14 cellular contexts compared by ENCODE assay signal in genomic region chr6:105759946-105760345, GRCh38.
DNase-seq lines count a peak whose midpoint lies in the region; ATAC-seq and TF ChIP-seq lines count a peak whose summit lies in the region.
"Had no signal": no experiment of that assay in that cellular context is flagged by ENCODE, and none has a peak within 500 bp of the region (broad histone marks: within the 10 kb centered on the region; RNA-seq: fewer than 3 reads in every experiment).

No MANE protein-coding gene starts in this region.

- whole genome bisulfite sequencing in esophagus, 2 donors, result 21 to 47% methylated on average over 4 of the region's 4 CpGs
- no CpG with 5 or more reads among the region's 4 CpGs for WGBS in trophoblast cell (ENCODE audit: extremely low coverage, insufficient coverage, insufficient read length)
- 29 to 55% methylated on average over 2 to 3 of the region's 4 CpGs for WGBS in gastroesophageal sphincter (ENCODE audit: low coverage in 1 of 2), 2 donors

- H3K9me3 Mint-ChIP-seq in Calu3 (ENCODE audit: low read depth, unreplicated experiment), result no peaks in the 10 kb centered on the region

- in situ Hi-C loops in Panc1 (cut with HindIII; ENCODE audit: low pct_unique_long_range_greater_than_20kb, low sequenced_read_pairs), result no loop called here

- no peak overlapping the region for H2AK5ac ChIP-seq in trophoblast cell (ENCODE audit: low read length)

- peak overlapping the region; percentile 86 for H3K27ac Mint-ChIP-seq in Calu3 (ENCODE audit: unreplicated experiment)
- H3K27ac Mint-ChIP-seq: brain; stimulated activated naive CD8-positive, alpha-beta T cell treated with anti-CD3 and anti-CD28 coated beads, Interleukin-15, amount 100 ng/mL, for 72 hours; T-helper 17 cell had no signal

- BruUV-seq in Calu3 (replicated peaks; lab: Mats Ljungman, UMichigan), result no TSS peak
- BruUV-seq in Panc1 (replicated peaks; lab: Mats Ljungman, UMichigan), result no TSS peak

- H3K36me3 ChIP-seq in Panc1 (ENCODE audit: control insufficient read depth, insufficient read depth, low read length), result no peaks in the 10 kb centered on the region
- no peaks in the 10 kb centered on the region for H3K36me3 ChIP-seq in esophagus (ENCODE audit: control insufficient read depth in 2 of 2, insufficient read depth in 2 of 2, low read length in 1 of 2)
- H3K36me3 ChIP-seq in trophoblast cell (ENCODE audit: control insufficient read depth in 1 of 2, insufficient read depth in 2 of 2, low read length in 2 of 2), result no peaks in the 10 kb centered on the region
- H3K36me3 ChIP-seq in gastroesophageal sphincter, result no peaks in the 10 kb centered on the region

- H3K9me3 ChIP-seq in Panc1 (ENCODE audit: control insufficient read depth, insufficient read depth, low read depth, low read length), result no peaks in the 10 kb centered on the region
- H3K9me3 ChIP-seq in esophagus (ENCODE audit: control insufficient read depth in 2 of 2, insufficient read depth in 1 of 2, low read depth in 1 of 2, low read length in 1 of 2), result no peaks in the 10 kb centered on the region
- H3K9me3 ChIP-seq in trophoblast cell (ENCODE audit: insufficient read depth, low read depth, low read length), result no peaks in the 10 kb centered on the region
- no peaks in the 10 kb centered on the region for H3K9me3 ChIP-seq in gastroesophageal sphincter

- no peak overlapping the region for H3K4me2 ChIP-seq in trophoblast cell (ENCODE audit: low read length)

- no peak overlapping the region for H3K9ac ChIP-seq in trophoblast cell (ENCODE audit: low read length)

- no peak overlapping the region for H4K8ac ChIP-seq in trophoblast cell (ENCODE audit: low read depth, low read length)

- H3K4ac ChIP-seq in trophoblast cell (ENCODE audit: low read depth, low read length), result no peak overlapping the region

- peak; percentile 45; the same call in 1 of the 2 replicates for ATAC-seq in Panc1
- no peak for ATAC-seq in gastroesophageal sphincter
- ATAC-seq in HG02852 (IDR thresholded peaks at IDR 0.05; ENCODE audit: unreplicated experiment), result no peak
- ATAC-seq: stimulated activated naive CD8-positive, alpha-beta T cell treated with anti-CD3 and anti-CD28 coated beads, Interleukin-15, amount 100 ng/mL, for 72 hours; T-helper 17 cell had no signal

- H3K4me1 Mint-ChIP-seq in Calu3 (ENCODE audit: low read depth, unreplicated experiment), result peaks cover 52% of the 10 kb centered on the region
- H3K4me1 Mint-ChIP-seq: T-helper 17 cell had no signal

- POLR2A ChIA-PET in Panc1 (lab: Charles Lee), result interaction anchor here (0.7 kb wide), 1 partner anchor 97 kb away, joined by 3 read pairs; no protein-coding TSS in a partner anchor

- no peak overlapping the region for H2AFZ ChIP-seq in trophoblast cell (ENCODE audit: insufficient read depth, low read length, poor library complexity)

- H3K4me3 Mint-ChIP-seq in Calu3 (ENCODE audit: low read depth, unreplicated experiment), result peak overlapping the region; percentile 1
- H3K4me3 Mint-ChIP-seq: brain; stimulated activated naive CD8-positive, alpha-beta T cell treated with anti-CD3 and anti-CD28 coated beads, Interleukin-15, amount 100 ng/mL, for 72 hours; T-helper 17 cell had no signal

- H3K4me1 ChIP-seq in Panc1 (ENCODE audit: control insufficient read depth, insufficient read depth, low read length) (no peaks in the 10 kb centered on the region), esophagus (ENCODE audit: control insufficient read depth in 2 of 2, insufficient read depth in 2 of 2, low read length in 1 of 2) (no peaks in the 10 kb centered on the region), trophoblast cell (ENCODE audit: control insufficient read depth in 1 of 2, insufficient read depth in 2 of 2, low read length in 2 of 2) (peaks cover 0 to 3% of the 10 kb centered on the region in 2 experiments), gastroesophageal sphincter (peaks cover 0 to 11% (median 0%) of the 10 kb centered on the region in 3 donors)

- DNase-seq in Calu3 (no peak), Panc1 (ENCODE audit: low read depth, low spot score) (no peak), trophoblast cell (peak; percentile 25 to 76), NCI-H1417 (lab: John Stamatoyannopoulos, UW) (no peak)
- no peak for DNase-seq in activated effector memory CD4-positive, alpha-beta T cell treated with anti-CD3 and anti-CD28 coated beads, Interleukin-2, amount 50 U/mL, for 16 hours
- DNase-seq: activated CD4-positive, alpha-beta T cell treated with anti-CD3 and anti-CD28 coated beads for 4 hours; NCI-H2171; retina; stimulated activated naive CD8-positive, alpha-beta T cell treated with anti-CD3 and anti-CD28 coated beads, Interleukin-15, amount 100 ng/mL, for 72 hours; T-helper 17 cell had no signal

- H4K12ac ChIP-seq in trophoblast cell (ENCODE audit: low read depth, low read length), result no peak overlapping the region

- no peak overlapping the region for H3K4me3 ChIP-seq in Panc1 (ENCODE audit: low read depth in 2 of 2, low read length in 2 of 2)
- no peak overlapping the region for H3K4me3 ChIP-seq in esophagus (ENCODE audit: low read depth in 1 of 2, low read length in 2 of 2)
- no peak overlapping the region for H3K4me3 ChIP-seq in trophoblast cell (ENCODE audit: low read depth, low read length)
- no peak overlapping the region for H3K4me3 ChIP-seq in gastroesophageal sphincter

- H3K36me3 Mint-ChIP-seq in Calu3 (ENCODE audit: insufficient read depth, unreplicated experiment), result peaks cover 13% of the 10 kb centered on the region
- H3K36me3 Mint-ChIP-seq: brain had no signal

- no peak overlapping the region for H2BK12ac ChIP-seq in trophoblast cell (ENCODE audit: low read length)

- no peak overlapping the region for H2BK120ac ChIP-seq in trophoblast cell (ENCODE audit: insufficient read depth, low read length, poor library complexity)

- intact Hi-C loops in Calu3 (cut with micrococcal nuclease; ENCODE audit: unreplicated experiment) (loop anchor here (5.0 kb wide), 2 partner anchors 32 to 122 kb away; no protein-coding TSS in a partner anchor), Panc1 (cut with micrococcal nuclease; ENCODE audit: unreplicated experiment) (no loop called here)

- no peak overlapping the region for H4K91ac ChIP-seq in trophoblast cell (ENCODE audit: low read depth, low read length)

- H3K27me3 ChIP-seq in Panc1 (ENCODE audit: control insufficient read depth, insufficient read depth, low read length) (no peaks in the 10 kb centered on the region), esophagus (ENCODE audit: control insufficient read depth in 1 of 2, insufficient read depth in 2 of 2, low read length in 2 of 2) (no peaks in the 10 kb centered on the region), trophoblast cell (ENCODE audit: insufficient read depth, low read length) (no peaks in the 10 kb centered on the region), gastroesophageal sphincter (no peaks in the 10 kb centered on the region)

- no peak overlapping the region for H3K18ac ChIP-seq in trophoblast cell (ENCODE audit: low read length)

- no peak overlapping the region for H3K27ac ChIP-seq in Panc1 (ENCODE audit: low read length)
- peak overlapping the region; percentile 30 to 78 for H3K27ac ChIP-seq in esophagus (ENCODE audit: low read depth in 2 of 2, low read length in 1 of 2)
- H3K27ac ChIP-seq in trophoblast cell (ENCODE audit: low read depth, low read length), result no peak overlapping the region
- no peak overlapping the region for H3K27ac ChIP-seq in gastroesophageal sphincter

- no peak overlapping the region for H3K14ac ChIP-seq in trophoblast cell (ENCODE audit: low read length)

- TF ChIP-seq POLR2A in gastroesophageal sphincter (IDR thresholded peaks at IDR 0.05), result no peak

- no peaks in the 10 kb centered on the region for H3K79me1 ChIP-seq in trophoblast cell (ENCODE audit: low read length)

- H3K23ac ChIP-seq in trophoblast cell (ENCODE audit: low read length), result no peak overlapping the region

- no peaks in the 10 kb centered on the region for H3K27me3 Mint-ChIP-seq in Calu3 (ENCODE audit: unreplicated experiment)

- TF ChIP-seq EP300 in gastroesophageal sphincter (IDR thresholded peaks at IDR 0.05), result no peak

- no peaks in the 10 kb centered on the region for H3K79me2 ChIP-seq in trophoblast cell (ENCODE audit: control insufficient read depth, insufficient read depth, low read length, poor library complexity)

- H2BK5ac ChIP-seq in trophoblast cell (ENCODE audit: low read depth, low read length, poor library complexity), result no peak overlapping the region

- CTCF ChIA-PET in Calu3 (lab: Charles Lee), result no interaction called here
- CTCF ChIA-PET in Panc1 (lab: Charles Lee), result no interaction called here

- TF ChIP-seq CTCF in Calu3 (IDR thresholded peaks at IDR 0.05; ENCODE audit: unreplicated experiment) (no peak), Panc1 (IDR thresholded peaks at IDR 0.05) (no peak), gastroesophageal sphincter (IDR thresholded peaks at IDR 0.05) (no peak)

Comparison
In these comparisons a context has a peak if more than half of its experiments do, and no peak if none do; other contexts are left out.
1. DNase-seq: peak in trophoblast cell (2 of 2); none in Calu3 (single experiment), Panc1 (single experiment), activated effector memory CD4-positive, alpha-beta T cell treated with anti-CD3 and anti-CD28 coated beads, Interleukin-2, amount 50 U/mL, for 16 hours (single experiment) and NCI-H1417 (0 of 3).
2. H3K27ac ChIP-seq: peak in esophagus (2 of 2); none in Panc1 (single experiment), trophoblast cell (single experiment) and gastroesophageal sphincter (0 of 4).